Comparison of ENCODE assay signal across 8 cellular contexts in the genomic region with DNA sequence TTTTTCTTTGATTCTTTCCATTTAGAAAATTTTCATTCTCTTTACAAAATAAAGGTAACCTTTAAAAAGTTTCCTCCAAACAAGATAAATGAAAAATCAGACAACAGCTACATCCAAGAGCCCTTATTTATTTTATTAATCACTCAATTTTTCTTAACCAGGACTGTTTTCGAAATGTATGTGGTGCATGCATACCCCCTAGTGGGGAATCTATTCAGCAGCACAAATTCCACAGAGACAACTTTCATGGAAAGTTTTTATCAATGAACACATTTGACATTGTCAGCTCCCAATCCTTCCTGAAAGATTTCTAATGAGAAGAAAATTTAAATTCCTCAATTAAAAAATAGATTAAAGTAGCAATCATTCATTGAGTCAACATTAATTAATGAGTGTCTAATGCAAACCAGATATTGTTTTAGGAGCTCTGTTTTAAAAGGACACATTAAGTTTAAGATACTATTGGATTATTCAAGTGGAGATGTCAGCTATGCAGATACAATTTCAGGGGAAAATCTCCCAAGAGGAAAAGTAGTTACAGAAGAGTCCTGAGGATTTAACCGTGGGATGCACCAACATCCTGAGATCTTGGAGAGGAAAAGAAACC. TPM values are rescaled to one million over a fixed set of nuclear protein-coding genes. Genes with fewer than 3 reads are reported as not detected.
A peak's percentile ranks its signal among the peaks of the same experiment; 100 is the strongest.
DNase-seq lines count a peak whose midpoint lies in the region; ATAC-seq and TF ChIP-seq lines count a peak whose summit lies in the region.

No MANE protein-coding gene starts in this region.

- TF ChIP-seq EP300 in stomach (IDR thresholded peaks at IDR 0.05), result no peak

- H3K27me3 ChIP-seq in Panc1 (ENCODE audit: control insufficient read depth, insufficient read depth, low read length), result peaks cover 27% of the 10 kb centered on the region
- peaks cover 0 to 22% (median 6%) of the 10 kb centered on the region in 3 donors for H3K27me3 ChIP-seq in stomach

- H3K9me3 ChIP-seq in Panc1 (ENCODE audit: control insufficient read depth, insufficient read depth, low read depth, low read length) (no peaks in the 10 kb centered on the region), stomach (no peaks in the 10 kb centered on the region)

- no peaks in the 10 kb centered on the region for H3K36me3 ChIP-seq in Panc1 (ENCODE audit: control insufficient read depth, insufficient read depth, low read length)
- no peaks in the 10 kb centered on the region for H3K36me3 ChIP-seq in stomach

- intact Hi-C loops in Panc1 (cut with micrococcal nuclease; ENCODE audit: unreplicated experiment) (loop anchor here (1.0 to 5.0 kb wide), 3 partner anchors 112 to 1071 kb away; no protein-coding TSS in a partner anchor), stomach (cut with DNase I; ENCODE audit: low total_unique reads) (loop anchor here (10.0 kb wide), 1 partner anchor 108 kb away; no protein-coding TSS in a partner anchor)

- no peaks in the 10 kb centered on the region; the same call in 1 of the 2 replicates for H3K4me1 ChIP-seq in Panc1 (ENCODE audit: control insufficient read depth, insufficient read depth, low read length)
- peaks cover 0 to 11% (median 8%) of the 10 kb centered on the region in 4 donors for H3K4me1 ChIP-seq in stomach

- TF ChIP-seq POLR2A in stomach (IDR thresholded peaks at IDR 0.05), result no peak

- H3K4me3 ChIP-seq in Panc1 (ENCODE audit: low read depth in 2 of 2, low read length in 2 of 2) (no peak overlapping the region), fibroblast of mammary gland (ENCODE audit: control insufficient read depth, low read depth, low read length) (no peak overlapping the region), stomach (no peak overlapping the region)

- BruUV-seq in Panc1 (replicated peaks; lab: Mats Ljungman, UMichigan), result no TSS peak

- H3K27ac ChIP-seq in Panc1 (ENCODE audit: low read length) (no peak overlapping the region), stomach (no peak overlapping the region)

- ATAC-seq in Panc1, result no peak
- ATAC-seq in HG03378 (IDR thresholded peaks at IDR 0.05; ENCODE audit: unreplicated experiment), result no peak
- no peak for ATAC-seq in HG03025 (IDR thresholded peaks at IDR 0.05; ENCODE audit: low FRiP score, unreplicated experiment)
- no peak for ATAC-seq in GM18858 (IDR thresholded peaks at IDR 0.05; ENCODE audit: unreplicated experiment)

- in situ Hi-C loops in Panc1 (cut with HindIII; ENCODE audit: low pct_unique_long_range_greater_than_20kb, low sequenced_read_pairs), result no loop called here

- DNase-seq in NCI-H82 (lab: John Stamatoyannopoulos, UW), result peak; percentile 21
- no peak for DNase-seq in NCI-H82 treated with DMSO at 0.1 percent for 48 hours (lab: John Stamatoyannopoulos, UW; ENCODE audit: unreplicated experiment)
- DNase-seq in Panc1 (ENCODE audit: low read depth, low spot score), result peak; percentile 36
- DNase-seq in fibroblast of mammary gland (ENCODE audit: low read depth), result peak; percentile 66
- DNase-seq in stomach, result no peak

- peak; percentile 82; the same call in 1 of the 2 replicates for TF ChIP-seq CTCF in Panc1 (IDR thresholded peaks at IDR 0.05)
- TF ChIP-seq CTCF in fibroblast of mammary gland (conservative IDR thresholded peaks at IDR 0.05; ENCODE audit: control insufficient read depth, insufficient read depth, low read depth, low read length), result peak; percentile 86
- peak in 4 of 7 experiments; percentile 45 to 61 (median 51) for TF ChIP-seq CTCF in stomach (IDR thresholded peaks at IDR 0.05)

- CTCF ChIA-PET in Panc1 (lab: Charles Lee), result interaction anchor here (0.9 kb wide), 1 partner anchor 112 kb away, joined by 3 read pairs; no protein-coding TSS in a partner anchor

- WGBS in stomach, 5 donors, result 22 to 37% (median 34%) methylated on average over 2 of the region's 2 CpGs

- POLR2A ChIA-PET in Panc1 (lab: Charles Lee), result no interaction called here

RNA-seq across cellular contexts. Expression of a gene that starts 5.2 kb away (rescaled TPM):
- 0.33 TPM for total RNA-seq in Panc1 (2021; ENCODE audit: unreplicated experiment)
- polyA plus RNA-seq in Panc1 (2012; ENCODE audit: insufficient read length), result not detected
- total RNA-seq in stomach, result 1 to 10 TPM in 3 of 5 donors, not detected in 2; 3.0 to 7.1 (median 5.5) TPM
- under 1 TPM; 0.28 to 0.56 (median 0.31) TPM for polyA plus RNA-seq in stomach

RNA-seq across cellular contexts. Expression of a gene that starts 8.8 kb away (rescaled TPM):
- total RNA-seq in Panc1 (2021; ENCODE audit: unreplicated experiment) (59.0 TPM), stomach (10 to 100 TPM in 4 of 5 donors, 1 to 10 TPM in 1; 8.8 to 53.4 (median 19.2) TPM)
- 32.6 TPM for polyA plus RNA-seq in Panc1 (2012; ENCODE audit: insufficient read length)
- polyA plus RNA-seq in stomach, result 10 to 100 TPM; 28.9 to 33.9 (median 32.3) TPM

RNA-seq across cellular contexts. Expression of a gene that starts 57.9 kb away (rescaled TPM):
- 0.26 TPM for total RNA-seq in Panc1 (2021; ENCODE audit: unreplicated experiment)
- not detected for polyA plus RNA-seq in Panc1 (2012; ENCODE audit: insufficient read length)
- total RNA-seq in stomach, result 1 to 10 TPM in 1 of 5 donors, under 1 TPM in 1, not detected in 3; 0.87 to 1.5 TPM
- polyA plus RNA-seq in stomach, result 10 to 100 TPM in 1 of 3 donors, 1 to 10 TPM in 1, under 1 TPM in 1; 0.73 to 12.5 (median 1.7) TPM

Comparison
In these comparisons a context has a peak if more than half of its experiments do, and no peak if none do; other contexts are left out.
1. DNase-seq: peak in NCI-H82 (single experiment), Panc1 (single experiment) and fibroblast of mammary gland (single experiment); none in NCI-H82 treated with DMSO at 0.1 percent for 48 hours (single experiment) and stomach (single experiment).
2. Peak in every context shown above with its lines, with median percentiles within 50 percentile points of each other: CTCF ChIP-seq.